ENCODE assay signal across 8 cellular contexts in the genomic region with DNA sequence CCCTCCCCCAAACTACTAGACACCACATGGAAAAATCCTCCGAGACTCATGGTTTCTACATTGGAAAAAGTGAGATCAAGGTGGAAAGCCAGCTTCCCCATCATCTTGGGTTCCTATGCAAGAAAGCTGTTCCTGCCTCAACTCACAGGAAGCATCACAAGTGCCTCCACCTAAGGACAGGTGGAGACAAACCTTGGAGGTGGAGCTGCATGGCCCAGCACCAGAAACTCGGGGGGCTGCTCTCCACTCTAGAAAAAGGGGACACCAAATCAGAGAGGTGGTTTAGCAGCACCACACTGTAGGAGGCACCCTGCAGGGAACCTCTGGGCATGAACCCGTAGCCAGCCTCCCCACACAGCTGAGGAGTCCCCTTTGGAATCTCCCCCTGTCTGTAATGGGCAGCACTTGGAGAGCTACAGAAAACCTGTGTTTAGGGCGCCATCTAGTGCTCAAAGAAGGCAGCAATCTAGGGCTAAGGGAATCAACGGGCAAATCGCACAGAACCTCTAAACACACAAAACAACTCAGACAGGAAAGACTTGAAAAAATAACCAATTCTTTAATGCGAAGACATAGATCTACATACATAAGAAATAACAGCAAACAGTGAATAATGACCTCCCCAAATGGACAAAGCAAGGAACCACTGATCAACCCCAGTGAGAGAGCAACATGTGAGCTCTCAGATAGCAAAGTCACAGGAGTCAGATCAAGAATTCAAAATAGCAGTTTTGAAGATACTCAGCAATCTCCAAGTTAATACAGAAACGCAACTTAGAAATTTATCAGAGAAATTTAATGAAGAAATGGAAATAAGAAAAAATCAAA. TPM values are rescaled to one million over a fixed set of nuclear protein-coding genes. Genes with fewer than 3 reads are reported as not detected.
DNase-seq lines count a peak whose midpoint lies in the region; ATAC-seq, FAIRE-seq and TF ChIP-seq lines count a peak whose summit lies in the region.

No MANE protein-coding gene starts in this region.

- H3K27me3 ChIP-seq in naive thymus-derived CD4-positive, alpha-beta T cell (ENCODE audit: control insufficient read depth in 2 of 2, insufficient read depth in 2 of 2, low read length in 2 of 2) = no peaks in the 10 kb centered on the region

- no peak overlapping the region for H3K4me3 Mint-ChIP-seq in naive thymus-derived CD4-positive, alpha-beta T cell

- no peaks in the 10 kb centered on the region for H3K36me3 ChIP-seq in naive thymus-derived CD4-positive, alpha-beta T cell (ENCODE audit: control insufficient read depth in 2 of 3, insufficient read depth in 3 of 3, low read length in 3 of 3)

- H3K4me1 ChIP-seq in naive thymus-derived CD4-positive, alpha-beta T cell (ENCODE audit: control insufficient read depth in 2 of 2, insufficient read depth in 2 of 2, low read length in 2 of 2) = no peaks in the 10 kb centered on the region

- no peak overlapping the region for H3K27ac ChIP-seq in naive thymus-derived CD4-positive, alpha-beta T cell (ENCODE audit: low read depth, low read length)

- peaks cover 0 to 12% (median 0%) of the 10 kb centered on the region in 5 donors for H3K27me3 Mint-ChIP-seq in naive thymus-derived CD4-positive, alpha-beta T cell

- TF ChIP-seq CTCF in GM12875 (IDR thresholded peaks at IDR 0.05; ENCODE audit: borderline replicate concordance, insufficient read depth, low read depth, low read length) = peak; percentile 86

- intact Hi-C loops in naive thymus-derived CD4-positive, alpha-beta T cell (cut with micrococcal nuclease) = no loop called here

- no peaks in the 10 kb centered on the region for H3K9me3 Mint-ChIP-seq in naive thymus-derived CD4-positive, alpha-beta T cell

- H3K4me1 Mint-ChIP-seq in naive thymus-derived CD4-positive, alpha-beta T cell = peaks cover 0 to 12% (median 8%) of the 10 kb centered on the region in 7 donors

- POLR2A ChIA-PET in naive thymus-derived CD4-positive, alpha-beta T cell (lab: Charles Lee) = interaction anchor here (0.6 kb wide), 1 partner anchor 33 kb away, joined by 3 read pairs; no protein-coding TSS in a partner anchor

- FAIRE-seq in A204.1 (lab: Jason Lieb, UNC) = peak; percentile 60

- H3K36me3 Mint-ChIP-seq in naive thymus-derived CD4-positive, alpha-beta T cell = peaks cover 0 to 6% (median 0%) of the 10 kb centered on the region in 5 donors

- H3K27ac Mint-ChIP-seq in naive thymus-derived CD4-positive, alpha-beta T cell = peak overlapping the region in 1 of 9 donors; percentile 1

- CTCF ChIA-PET in naive thymus-derived CD4-positive, alpha-beta T cell (lab: Charles Lee) = interaction anchor here (0.6 to 0.9 kb wide), 4 partner anchors 10 to 1799 kb away, joined by 3 read pairs; no protein-coding TSS in a partner anchor

- peak; percentile 97 for ATAC-seq in HG03159 (IDR thresholded peaks at IDR 0.05; ENCODE audit: unreplicated experiment)
- peak; percentile 76 for ATAC-seq in naive thymus-derived CD4-positive, alpha-beta T cell
- peak; percentile 57 for ATAC-seq in stimulated activated naive CD8-positive, alpha-beta T cell treated with anti-CD3 and anti-CD28 coated beads, Interleukin-15, Interleukin-2, amounts not matched to agents 100 U/mL and 50 U/mL, for 24 hours

- DNase-seq in NCI-H82 (lab: John Stamatoyannopoulos, UW) (peak; percentile 82), epidermal melanocyte (ENCODE audit: insufficient read length, low spot score) (peak; percentile 23)
- peak; percentile 19 for DNase-seq in activated CD8-positive, alpha-beta memory T cell treated with anti-CD3 and anti-CD28 coated beads, Interleukin-2, amount 50 U/mL, for 24 hours (ENCODE audit: extremely low read depth)
- DNase-seq in naive thymus-derived CD4-positive, alpha-beta T cell = peak in 8 of 9 donors; percentile 9 to 59 (median 40)
- peak; percentile 60 for DNase-seq in stimulated activated naive CD8-positive, alpha-beta T cell treated with anti-CD3 and anti-CD28 coated beads, Interleukin-15, Interleukin-2, amounts not matched to agents 100 U/mL and 50 U/mL, for 24 hours

- H3K4me3 ChIP-seq in GM12875 (ENCODE audit: low read depth, low read length) = no peak overlapping the region
- H3K4me3 ChIP-seq in naive thymus-derived CD4-positive, alpha-beta T cell (ENCODE audit: low read length) = no peak overlapping the region

- H3K9me3 ChIP-seq in naive thymus-derived CD4-positive, alpha-beta T cell (ENCODE audit: control insufficient read depth in 2 of 3, low read length in 3 of 3) = no peaks in the 10 kb centered on the region

RNA-seq across cellular contexts. Expression of a gene that starts 37.0 kb away (rescaled TPM):
- 10 to 100 TPM; 15.3 to 30.7 (median 26.3) TPM for total RNA-seq in naive thymus-derived CD4-positive, alpha-beta T cell
- 10 to 100 TPM; 13.7 to 16.0 TPM for polyA plus RNA-seq in naive thymus-derived CD4-positive, alpha-beta T cell

RNA-seq across cellular contexts. Expression of a gene that starts 55.2 kb away (rescaled TPM):
- total RNA-seq in naive thymus-derived CD4-positive, alpha-beta T cell = under 1 TPM in 1 of 5 experiments, not detected in 4; 0.22 TPM
- polyA plus RNA-seq in naive thymus-derived CD4-positive, alpha-beta T cell = not detected

Comparison
In these comparisons a context has a peak if more than half of its experiments do, and no peak if none do; other contexts are left out.
1. DNase-seq: peak in every context shown above with its lines; median percentile 82 in NCI-H82; 60 in stimulated activated naive CD8-positive, alpha-beta T cell treated with anti-CD3 and anti-CD28 coated beads, Interleukin-15, Interleukin-2, amounts not matched to agents 100 U/mL and 50 U/mL, for 24 hours; 40 in naive thymus-derived CD4-positive, alpha-beta T cell; 23 in epidermal melanocyte; 19 in activated CD8-positive, alpha-beta memory T cell treated with anti-CD3 and anti-CD28 coated beads, Interleukin-2, amount 50 U/mL, for 24 hours.